Comparison of ENCODE assay signal across 8 cellular contexts in genomic region chr10:110547139-110547761, GRCh38. TPM values are rescaled to one million over a fixed set of nuclear protein-coding genes. Genes with fewer than 3 reads are reported as not detected.
A peak's percentile ranks its signal among the peaks of the same experiment; 100 is the strongest.
DNase-seq lines count a peak whose midpoint lies in the region; ATAC-seq and TF ChIP-seq lines count a peak whose summit lies in the region.

No MANE protein-coding gene starts in this region.

- no peaks in the 10 kb centered on the region for H3K9me3 ChIP-seq in CD8-positive, alpha-beta T cell (ENCODE audit: low read length)

- intact Hi-C loops in CD8-positive, alpha-beta T cell (cut with DNase I, micrococcal nuclease): loop anchor here (1.0 to 5.0 kb wide), 8 partner anchors 45 to 410 kb away; partner anchors contain the start of gene DUSP5 (in 1 of the 2)

- CTCF ChIA-PET in CD8-positive, alpha-beta T cell (lab: Charles Lee): interaction anchor here (0.6 to 8.9 kb wide), 33 partner anchors 8 to 663 kb away, joined by 3 to 139 read pairs (median 4); partner anchors contain the start of genes MXI1 and SMNDC1

- H3K4me1 Mint-ChIP-seq in CD8-positive, alpha-beta T cell (ENCODE audit: low read depth): peaks cover 4% of the 10 kb centered on the region
- no peaks in the 10 kb centered on the region for H3K4me1 Mint-ChIP-seq in glutamatergic neuron (ENCODE audit: low read depth, unreplicated experiment)

- H3K36me3 Mint-ChIP-seq in CD8-positive, alpha-beta T cell: no peaks in the 10 kb centered on the region
- H3K36me3 Mint-ChIP-seq in glutamatergic neuron (ENCODE audit: unreplicated experiment): no peaks in the 10 kb centered on the region

- no peaks in the 10 kb centered on the region for H3K36me3 ChIP-seq in CD8-positive, alpha-beta T cell (ENCODE audit: insufficient read depth, low read length)

- peak; percentile 88 for ATAC-seq in CD8-positive, alpha-beta T cell
- peak; percentile 56 for ATAC-seq in GM18907 (IDR thresholded peaks at IDR 0.05; ENCODE audit: unreplicated experiment)
- ATAC-seq in HG03159 (IDR thresholded peaks at IDR 0.05; ENCODE audit: unreplicated experiment): no peak
- ATAC-seq in HG03135 (IDR thresholded peaks at IDR 0.05; ENCODE audit: unreplicated experiment): no peak

- no peak overlapping the region for H3K4me3 Mint-ChIP-seq in CD8-positive, alpha-beta T cell
- no peak overlapping the region for H3K4me3 Mint-ChIP-seq in glutamatergic neuron (ENCODE audit: unreplicated experiment)

- H3K27me3 Mint-ChIP-seq in CD8-positive, alpha-beta T cell (ENCODE audit: low read depth): peaks cover 16% of the 10 kb centered on the region
- no peaks in the 10 kb centered on the region for H3K27me3 Mint-ChIP-seq in glutamatergic neuron (ENCODE audit: unreplicated experiment)

- DNase-seq in CD8-positive, alpha-beta T cell: no peak
- DNase-seq in NCI-H1694 (lab: John Stamatoyannopoulos, UW) (peak; percentile 69), glutamatergic neuron (no peak), retinal pigment epithelial cell (ENCODE audit: low read depth) (no peak)

- H3K9me3 Mint-ChIP-seq in CD8-positive, alpha-beta T cell: no peaks in the 10 kb centered on the region
- no peaks in the 10 kb centered on the region for H3K9me3 Mint-ChIP-seq in glutamatergic neuron (ENCODE audit: unreplicated experiment)

- H3K27ac Mint-ChIP-seq in CD8-positive, alpha-beta T cell: no peak overlapping the region
- no peak overlapping the region for H3K27ac Mint-ChIP-seq in glutamatergic neuron (ENCODE audit: unreplicated experiment)

- no peak overlapping the region for H3K27ac ChIP-seq in CD8-positive, alpha-beta T cell (ENCODE audit: low read depth, low read length)

- TF ChIP-seq CTCF in CD8-positive, alpha-beta T cell (IDR thresholded peaks at IDR 0.05): peak; percentile 92
- peak; percentile 41; the same call in 1 of the 2 replicates for TF ChIP-seq CTCF in WI38 (IDR thresholded peaks at IDR 0.05; ENCODE audit: low read depth, low read length)
- peak; percentile 86 for TF ChIP-seq CTCF in glutamatergic neuron (IDR thresholded peaks at IDR 0.05; ENCODE audit: partially characterized antibody, unreplicated experiment)
- peak; percentile 74 for TF ChIP-seq CTCF in retinal pigment epithelial cell (conservative IDR thresholded peaks at IDR 0.05; ENCODE audit: low read depth, low read length)

- H3K4me3 ChIP-seq in CD8-positive, alpha-beta T cell (ENCODE audit: low read depth, low read length): no peak overlapping the region
- H3K4me3 ChIP-seq in WI38 (ENCODE audit: low read depth, low read length): no peak overlapping the region
- H3K4me3 ChIP-seq in retinal pigment epithelial cell (ENCODE audit: low read length): no peak overlapping the region

- H3K27me3 ChIP-seq in CD8-positive, alpha-beta T cell (ENCODE audit: insufficient read depth, low read length): no peaks in the 10 kb centered on the region

- no peaks in the 10 kb centered on the region for H3K4me1 ChIP-seq in CD8-positive, alpha-beta T cell (ENCODE audit: insufficient read depth, low read length)

- POLR2A ChIA-PET in CD8-positive, alpha-beta T cell (lab: Charles Lee): interaction anchor here (0.5 to 1.1 kb wide), 2 partner anchors 242 to 276 kb away, joined by 3 to 6 read pairs; no protein-coding TSS in a partner anchor

RNA-seq across cellular contexts. Expression of gene SMC3, which starts 20.2 kb away (rescaled TPM):
- total RNA-seq in CD8-positive, alpha-beta T cell: 10 to 100 TPM; 35.1 to 37.9 TPM
- total RNA-seq in glutamatergic neuron (ENCODE audit: unreplicated experiment): 53.6 TPM

RNA-seq across cellular contexts. Expression of gene DUSP5, which starts 49.5 kb away (rescaled TPM):
- 10 to 100 TPM; 69.8 TPM for total RNA-seq in CD8-positive, alpha-beta T cell
- 2.4 TPM for total RNA-seq in glutamatergic neuron (ENCODE audit: unreplicated experiment)

Comparison
In these comparisons a context has a peak if more than half of its experiments do, and no peak if none do; other contexts are left out.
1. ATAC-seq: peak in CD8-positive, alpha-beta T cell (single experiment) and GM18907 (single experiment); none in HG03159 (single experiment) and HG03135 (single experiment).
2. CTCF ChIP-seq: peak in every context shown above with its lines; median percentile 92 in CD8-positive, alpha-beta T cell; 86 in glutamatergic neuron; 74 in retinal pigment epithelial cell; 41 in WI38.
3. RNA of gene DUSP5, which starts 49.5 kb away (total RNA-seq): 69.8 TPM in CD8-positive, alpha-beta T cell; 2.4 TPM in glutamatergic neuron (single experiment); every median in the first group is over 10 times any median in the second.